Comparison of ENCODE assay signal across 8 cellular contexts in the genomic region with DNA sequence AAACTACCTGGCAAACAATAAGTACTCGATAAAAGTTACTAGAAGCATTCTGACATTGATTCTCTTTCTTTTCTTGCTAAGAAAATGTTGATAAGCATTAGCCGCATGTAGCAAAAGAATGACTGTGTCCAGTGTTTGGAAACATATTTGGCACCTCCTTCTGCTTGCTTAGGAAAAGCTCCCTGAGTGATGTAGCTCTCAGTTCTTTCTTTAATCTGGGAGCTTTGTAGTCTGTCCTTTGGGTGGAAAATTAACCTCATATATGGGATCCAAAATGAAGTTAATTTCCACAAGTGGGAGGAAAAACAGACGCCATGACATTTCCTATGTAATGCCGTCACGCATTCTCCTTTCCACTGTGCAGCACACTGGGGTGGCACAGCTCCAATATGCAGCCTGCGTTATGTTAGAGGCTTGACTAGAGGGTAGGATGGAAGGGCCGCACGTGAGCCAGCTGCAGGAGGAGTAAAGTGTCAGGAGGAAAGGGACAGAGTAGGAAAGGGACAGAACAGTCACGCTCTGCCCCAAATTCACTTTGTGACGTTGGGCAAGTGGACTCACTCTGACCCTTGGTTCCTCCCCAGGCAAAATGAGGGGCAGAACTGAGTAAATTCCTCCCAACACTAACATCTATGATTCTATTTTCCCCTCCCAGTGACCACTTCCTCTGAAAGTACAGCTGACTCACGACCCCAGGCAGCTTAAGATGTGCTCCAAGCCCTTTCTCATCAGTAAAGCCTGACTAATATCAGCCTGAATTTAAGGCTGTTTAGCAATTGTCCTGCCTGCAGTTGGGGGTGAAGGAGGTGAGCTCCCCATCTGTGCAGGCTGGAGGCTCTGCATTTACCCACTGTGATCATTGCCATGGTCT.
DNase-seq lines count a peak whose midpoint lies in the region; ATAC-seq and TF ChIP-seq lines count a peak whose summit lies in the region.

No MANE protein-coding gene starts in this region.

- POLR2A ChIA-PET in BJ (lab: Charles Lee) (interaction anchor here (0.7 kb wide), 1 partner anchor 177 kb away, joined by 3 read pairs; no protein-coding TSS in a partner anchor), HEK293T (lab: Yijun Ruan, JAX) (no interaction called here)

- peak; percentile 80 for DNase-seq in BJ (ENCODE audit: low read depth)
- DNase-seq in lung microvascular endothelial cell (ENCODE audit: low read depth in 2 of 2), result peak; percentile 70 to 87
- DNase-seq in epidermal melanocyte (ENCODE audit: insufficient read length, low spot score), result no peak
- DNase-seq in DMS153 treated with DMSO at 0.1 percent for 48 hours (lab: John Stamatoyannopoulos, UW; ENCODE audit: unreplicated experiment), result no peak
- DNase-seq in HEK293T (ENCODE audit: extremely low spot score), result no peak

- CTCF ChIA-PET in BJ (lab: Yijun Ruan, JAX), result interaction anchor here (1.1 to 1.6 kb wide), 4 partner anchors 9 to 37 kb away, joined by 4 to 6 read pairs (median 5); no protein-coding TSS in a partner anchor
- CTCF ChIA-PET in HEK293T (lab: Yijun Ruan, JAX), result interaction anchor here (0.6 kb wide), 1 partner anchor 45 kb away, joined by 3 read pairs; no protein-coding TSS in a partner anchor

- H3K4me3 ChIP-seq in BJ (ENCODE audit: low read depth, low read length) (no peak overlapping the region), WI38 (ENCODE audit: low read depth, low read length) (peak overlapping the region; percentile 50)

- H3K36me3 ChIP-seq in BJ (ENCODE audit: control insufficient read depth, insufficient read depth, low read length), result no peaks in the 10 kb centered on the region

- no peaks in the 10 kb centered on the region for H3K27me3 ChIP-seq in BJ (ENCODE audit: control insufficient read depth, insufficient read depth, low read length)

- ATAC-seq in HG02798 (IDR thresholded peaks at IDR 0.05; ENCODE audit: poor library complexity, unreplicated experiment) (peak; percentile 42), GM21576 (IDR thresholded peaks at IDR 0.05; ENCODE audit: unreplicated experiment) (no peak)

- TF ChIP-seq CTCF in BJ (IDR thresholded peaks at IDR 0.05; ENCODE audit: insufficient read depth, low read depth, low read length) (no peak), WI38 (IDR thresholded peaks at IDR 0.05; ENCODE audit: low read depth, low read length) (no peak)

TF ChIP-seq in HEK293T, 16 proteins besides CTCF, POLR2A, EP300 and RAD21:
- TF ChIP-seq SUZ12 (IDR thresholded peaks at IDR 0.05) (no peak), FOXK2 (IDR thresholded peaks at IDR 0.05) (no peak), FOXM1 (IDR thresholded peaks at IDR 0.05; ENCODE audit: borderline replicate concordance) (no peak), L3MBTL2 (conservative IDR thresholded peaks at IDR 0.05) (no peak), TARDBP (IDR thresholded peaks at IDR 0.05) (no peak), ELF4 (IDR thresholded peaks at IDR 0.05) (no peak), FOXA1 (IDR thresholded peaks at IDR 0.05) (no peak), LEF1 (IDR thresholded peaks at IDR 0.05; ENCODE audit: borderline replicate concordance) (no peak), BHLHE40 (IDR thresholded peaks at IDR 0.05; ENCODE audit: borderline replicate concordance) (no peak), HDGF (IDR thresholded peaks at IDR 0.05; ENCODE audit: borderline replicate concordance) (no peak), SP1 (IDR thresholded peaks at IDR 0.05) (no peak), CTBP1 (IDR thresholded peaks at IDR 0.05; ENCODE audit: borderline replicate concordance) (no peak), ZNF384 (IDR thresholded peaks at IDR 0.05) (no peak), NFRKB (IDR thresholded peaks at IDR 0.05) (no peak), ARNT (IDR thresholded peaks at IDR 0.05) (no peak)
- TF ChIP-seq, protein P1, sequence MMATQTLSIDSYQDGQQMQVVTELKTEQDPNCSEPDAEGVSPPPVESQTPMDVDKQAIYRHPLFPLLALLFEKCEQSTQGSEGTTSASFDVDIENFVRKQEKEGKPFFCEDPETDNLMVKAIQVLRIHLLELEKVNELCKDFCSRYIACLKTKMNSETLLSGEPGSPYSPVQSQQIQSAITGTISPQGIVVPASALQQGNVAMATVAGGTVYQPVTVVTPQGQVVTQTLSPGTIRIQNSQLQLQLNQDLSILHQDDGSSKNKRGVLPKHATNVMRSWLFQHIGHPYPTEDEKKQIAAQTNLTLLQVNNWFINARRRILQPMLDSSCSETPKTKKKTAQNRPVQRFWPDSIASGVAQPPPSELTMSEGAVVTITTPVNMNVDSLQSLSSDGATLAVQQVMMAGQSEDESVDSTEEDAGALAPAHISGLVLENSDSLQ (IDR thresholded peaks at IDR 0.05), result no peak

Comparison
In these comparisons a context has a peak if more than half of its experiments do, and no peak if none do; other contexts are left out.
1. DNase-seq: peak in BJ (single experiment) and lung microvascular endothelial cell (2 of 2); none in epidermal melanocyte (single experiment), DMS153 treated with DMSO at 0.1 percent for 48 hours (single experiment) and HEK293T (single experiment).